24 cellular contexts compared by ENCODE assay signal in genomic region chr13:73038064-73038463, GRCh38. TPM values are rescaled to one million over a fixed set of nuclear protein-coding genes. Genes with fewer than 3 reads are reported as not detected.
DNase-seq lines count a peak whose midpoint lies in the region; ATAC-seq, FAIRE-seq and TF ChIP-seq lines count a peak whose summit lies in the region.
"Had no signal": no experiment of that assay in that cellular context is flagged by ENCODE, and none has a peak within 500 bp of the region (broad histone marks: within the 10 kb centered on the region; RNA-seq: fewer than 3 reads in every experiment).

No MANE protein-coding gene starts in this region.

- POLR2A ChIA-PET in A549 (lab: Yijun Ruan, JAX), result no interaction called here

- no peak overlapping the region for H3K4me2 ChIP-seq in A549

- FAIRE-seq in A549 (lab: Jason Lieb, UNC), result no peak

- H3K27me3 ChIP-seq in esophagus muscularis mucosa, result no peaks in the 10 kb centered on the region
- H3K27me3 ChIP-seq: Peyer's patch had no signal

- H3K36me3 ChIP-seq in esophagus muscularis mucosa, result no peaks in the 10 kb centered on the region
- H3K36me3 ChIP-seq: HAP-1, Peyer's patch had no signal

- intact Hi-C loops in esophagus muscularis mucosa (cut with DNase I), result no loop called here

- no peak overlapping the region for H3K4me3 ChIP-seq in A549
- no peak overlapping the region for H3K4me3 ChIP-seq in esophagus muscularis mucosa
- H3K4me3 ChIP-seq: GM23248, HAP-1, Peyer's patch had no signal

- TF ChIP-seq CTCF in A549 (IDR thresholded peaks at IDR 0.05), result no peak
- TF ChIP-seq CTCF in esophagus muscularis mucosa (IDR thresholded peaks at IDR 0.05), result no peak

- CTCF ChIA-PET in A549 (lab: Yijun Ruan, JAX), result no interaction called here

- ATAC-seq in A549, result no peak
- ATAC-seq in activated CD4-positive, CD25-positive, alpha-beta regulatory T cell treated with anti-CD3 and anti-CD28 coated beads, Interleukin-2, amount 50 U/mL, for 24 hours, result no peak
- ATAC-seq: T-helper 17 cell had no signal

- peaks cover 44% of the 10 kb centered on the region for H3K4me1 ChIP-seq in A549
- no peaks in the 10 kb centered on the region for H3K4me1 ChIP-seq in esophagus muscularis mucosa
- H3K4me1 ChIP-seq: Peyer's patch had no signal

- H3K9me3 ChIP-seq in A549 (no peaks in the 10 kb centered on the region), esophagus muscularis mucosa (no peaks in the 10 kb centered on the region)
- H3K9me3 ChIP-seq: HAP-1, Peyer's patch had no signal

- H3K27ac ChIP-seq in A549 (peak overlapping the region; percentile 47 to 77; a peak in 4 of 6 replicates), esophagus muscularis mucosa (replicated peaks in 1 of 4) (no peak overlapping the region)
- H3K27ac ChIP-seq: C4-2B, GM23248, Peyer's patch had no signal

- no peak for TF ChIP-seq RAD21 in A549 (conservative IDR thresholded peaks at IDR 0.05 in 1 of 2, IDR thresholded peaks at IDR 0.05 in 1 of 2)

- TF ChIP-seq POLR2A in A549 (IDR thresholded peaks at IDR 0.05; ENCODE audit: low read length) (no peak), esophagus muscularis mucosa (IDR thresholded peaks at IDR 0.05; ENCODE audit: low read depth) (no peak)

- TF ChIP-seq EP300 in A549 (IDR thresholded peaks at IDR 0.05) (no peak), esophagus muscularis mucosa (IDR thresholded peaks at IDR 0.05) (no peak)

- DNase-seq in A549 (ENCODE audit: low read depth in 1 of 2, low spot score in 1 of 2) (no peak), COR-L47 (lab: John Stamatoyannopoulos, UW) (peak; percentile 30), NCI-H146 (lab: John Stamatoyannopoulos, UW) (peak; percentile 41), NCI-H748 treated with DMSO at 0.1 percent for 48 hours (lab: John Stamatoyannopoulos, UW) (peak; percentile 65), esophagus muscularis mucosa (ENCODE audit: extremely low spot score) (no peak), DMS79 treated with DMSO at 0.1 percent for 48 hours (lab: John Stamatoyannopoulos, UW) (no peak)
- DNase-seq: Calu3; CD8-positive, alpha-beta memory T cell; GM23248; HFFc6; IMR-90; KG1; NCI-H1048; NCI-H1436; NCI-H2107; NCI-H524; Peyer's patch; SHP77 treated with DMSO at 0.1 percent for 48 hours; T-helper 17 cell; T1000 had no signal

TF ChIP-seq in A549, 52 proteins besides CTCF, POLR2A, EP300 and RAD21:
- TF ChIP-seq MYC (IDR thresholded peaks at IDR 0.05; ENCODE audit: borderline replicate concordance, low read length), result no peak

RNA-seq across cellular contexts. Expression of gene KLF5, which starts 20.7 kb away (rescaled TPM):
- polyA plus RNA-seq in A549 (2011; rRNA removed) (83.5 and 101 TPM in 2 replicates), A549 (2017; fragmentation: RNase III; extraction: RNeasy Plus Mini Kit Qiagen cat#74134 plus additional on column Dnase treatment) (31.8 to 48.7 TPM (median 34.4 TPM) in 3 replicates)
- 36.0 and 53.4 TPM in 2 replicates for polyA plus RNA-seq in A549 (2012; cell fraction: cytosol; rRNA removed)
- polyA plus RNA-seq in A549 (2012; cell fraction: nucleus; rRNA removed), result 36.0 and 38.1 TPM in 2 replicates
- polyA minus RNA-seq in A549 (2011; rRNA and poly(A)+ RNA removed), result 124 and 158 TPM in 2 replicates
- 1 to 10 TPM; 2.3 to 8.3 (median 4.7) TPM for total RNA-seq in esophagus muscularis mucosa
- total RNA-seq: G401 had no signal

Comparison
In these comparisons a context has a peak if more than half of its experiments do, and no peak if none do; other contexts are left out.
1. DNase-seq: peak in COR-L47 (single experiment), NCI-H146 (single experiment) and NCI-H748 treated with DMSO at 0.1 percent for 48 hours (single experiment); none in A549 (0 of 2), esophagus muscularis mucosa (single experiment) and DMS79 treated with DMSO at 0.1 percent for 48 hours (single experiment).
2. H3K27ac ChIP-seq: peak in A549 (2 of 2); none in esophagus muscularis mucosa (0 of 4).